Comparison of ENCODE assay signal across 24 cellular contexts in genomic region chr2:56534321-56534720, GRCh38.
A peak's percentile ranks its signal among the peaks of the same experiment; 100 is the strongest.
DNase-seq lines count a peak whose midpoint lies in the region; ATAC-seq lines count a peak whose summit lies in the region.
"Had no signal": no experiment of that assay in that cellular context is flagged by ENCODE, and none has a peak within 500 bp of the region (broad histone marks: within the 10 kb centered on the region; RNA-seq: fewer than 3 reads in every experiment).

No MANE protein-coding gene starts in this region.

- H3K9me3 Mint-ChIP-seq in activated T-cell treated with anti-CD3 and anti-CD28 coated beads, Interleukin-2, amount 50 U/mL, for 72 hours: peaks cover 5 to 8% of the 10 kb centered on the region in 2 donors

- no peaks in the 10 kb centered on the region for H3K27me3 Mint-ChIP-seq in activated T-cell treated with anti-CD3 and anti-CD28 coated beads, Interleukin-2, amount 50 U/mL, for 72 hours (ENCODE audit: low read depth)
- H3K27me3 Mint-ChIP-seq: activated naive CD4-positive, alpha-beta T cell treated with anti-CD3 and anti-CD28 coated beads, Interleukin-2, amount 10 ng/mL, durations not matched to agents 7 days and 5 days; central memory CD8-positive, alpha-beta T cell had no signal

- H3K36me3 Mint-ChIP-seq in activated T-cell treated with anti-CD3 and anti-CD28 coated beads, Interleukin-2, amount 50 U/mL, for 72 hours (ENCODE audit: insufficient read depth in 2 of 2): no peaks in the 10 kb centered on the region
- H3K36me3 Mint-ChIP-seq: activated naive CD4-positive, alpha-beta T cell treated with anti-CD3 and anti-CD28 coated beads, Interleukin-2, amount 10 ng/mL, durations not matched to agents 7 days and 5 days had no signal

- no peak overlapping the region for H3K27ac Mint-ChIP-seq in activated T-cell treated with anti-CD3 and anti-CD28 coated beads, Interleukin-2, amount 50 U/mL, for 72 hours
- H3K27ac Mint-ChIP-seq: activated naive CD4-positive, alpha-beta T cell treated with anti-CD3 and anti-CD28 coated beads, Interleukin-2, amount 10 ng/mL, durations not matched to agents 7 days and 5 days; T-helper 1 cell treated with Interleukin-12 subunit alpha and Interleukin-12 subunit beta and Interleukin-4 antibody, amounts not matched to agents 30 μg/mL and 1 μg/mL, for 36 hours had no signal

- no peak overlapping the region for H3K4me3 Mint-ChIP-seq in activated T-cell treated with anti-CD3 and anti-CD28 coated beads, Interleukin-2, amount 50 U/mL, for 72 hours
- H3K4me3 Mint-ChIP-seq: activated naive CD4-positive, alpha-beta T cell treated with anti-CD3 and anti-CD28 coated beads, Interleukin-2, amount 10 ng/mL, durations not matched to agents 7 days and 5 days; central memory CD8-positive, alpha-beta T cell; T-helper 1 cell treated with Interleukin-12 subunit alpha and Interleukin-12 subunit beta and Interleukin-4 antibody, amounts not matched to agents 30 μg/mL and 1 μg/mL, for 36 hours had no signal

- H3K4me1 Mint-ChIP-seq in activated T-cell treated with anti-CD3 and anti-CD28 coated beads, Interleukin-2, amount 50 U/mL, for 72 hours (ENCODE audit: low read depth): no peaks in the 10 kb centered on the region
- H3K4me1 Mint-ChIP-seq: activated naive CD4-positive, alpha-beta T cell treated with anti-CD3 and anti-CD28 coated beads, Interleukin-2, amount 10 ng/mL, durations not matched to agents 7 days and 5 days; central memory CD8-positive, alpha-beta T cell had no signal

- ATAC-seq in activated T-cell treated with anti-CD3 and anti-CD28 coated beads, Interleukin-2, amount 50 U/mL, for 72 hours (replicated peaks in 1 of 2): no peak
- ATAC-seq: lower lobe of right lung; psoas muscle; stimulated activated naive CD8-positive, alpha-beta T cell treated with anti-CD3 and anti-CD28 coated beads, Interleukin-15, Interleukin-2, amounts not matched to agents 100 U/mL and 50 U/mL, for 24 hours had no signal

- DNase-seq in A172 (ENCODE audit: low spot score) (peak; percentile 29), HCEC 1CT (peak; percentile 17), amniotic stem cell (lab: John Stamatoyannopoulos, UW) (peak; percentile 42), kidney tubule cell (ENCODE audit: low spot score) (peak; percentile 56), SIG-M5 treated with dmso at 0.1 percent for 504 hours (lab: John Stamatoyannopoulos, UW; ENCODE audit: unreplicated experiment) (no peak), NCI-H1930 (lab: John Stamatoyannopoulos, UW) (no peak), NCI-H2196 (lab: John Stamatoyannopoulos, UW; ENCODE audit: unreplicated experiment) (no peak)
- no peak for DNase-seq in activated T-cell treated with anti-CD3 and anti-CD28 coated beads, Interleukin-2, amount 50 U/mL, for 72 hours
- DNase-seq: activated CD4-positive, alpha-beta T cell treated with anti-CD3 and anti-CD28 coated beads for 4 hours; activated naive CD4-positive, alpha-beta T cell treated with anti-CD3 and anti-CD28 coated beads, Interleukin-2, amount 10 ng/mL, durations not matched to agents 7 days and 5 days; aorta; BE2C; Caco-2; DMS79 treated with DMSO at 0.1 percent for 48 hours; kidney; lower lobe of right lung; MM.1S; PC-9; psoas muscle; SIG-M5; stimulated activated CD4-positive, alpha-beta T cell treated with anti-CD3 and anti-CD28 coated beads, Interleukin-4, amount 100 ng/mL, for 24 hours; stimulated activated naive CD8-positive, alpha-beta T cell treated with anti-CD3 and anti-CD28 coated beads, Interleukin-15, Interleukin-2, amounts not matched to agents 100 U/mL and 50 U/mL, for 24 hours had no signal

Comparison
In these comparisons a context has a peak if more than half of its experiments do, and no peak if none do; other contexts are left out.
1. DNase-seq: peak in A172 (single experiment), HCEC 1CT (single experiment), amniotic stem cell (single experiment) and kidney tubule cell (single experiment); none in SIG-M5 treated with dmso at 0.1 percent for 504 hours (single experiment), NCI-H1930 (0 of 2), NCI-H2196 (single experiment) and activated T-cell treated with anti-CD3 and anti-CD28 coated beads, Interleukin-2, amount 50 U/mL, for 72 hours (0 of 2).